Comparison of ENCODE assay signal across 8 cellular contexts in genomic region chr2:148876190-148876588, GRCh38. TPM values are rescaled to one million over a fixed set of nuclear protein-coding genes. Genes with fewer than 3 reads are reported as not detected.
A peak's percentile ranks its signal among the peaks of the same experiment; 100 is the strongest.
DNase-seq lines count a peak whose midpoint lies in the region; ATAC-seq and TF ChIP-seq lines count a peak whose summit lies in the region.

No MANE protein-coding gene starts in this region.

- intact Hi-C loops in right lobe of liver (cut with DNase I): no loop called here

- peak; percentile 14 to 37 for ATAC-seq in activated T-cell treated with anti-CD3 and anti-CD28 coated beads, Interleukin-2, amount 50 U/mL, for 72 hours (replicated peaks in 1 of 2)
- ATAC-seq in right lobe of liver (peak; percentile 10 to 21 (median 14)), GM19455 (IDR thresholded peaks at IDR 0.05; ENCODE audit: unreplicated experiment) (no peak)

- peak overlapping the region; percentile 90 for H3K4me3 Mint-ChIP-seq in activated T-cell treated with anti-CD3 and anti-CD28 coated beads, Interleukin-2, amount 50 U/mL, for 72 hours

- H3K4me1 Mint-ChIP-seq in activated T-cell treated with anti-CD3 and anti-CD28 coated beads, Interleukin-2, amount 50 U/mL, for 72 hours (ENCODE audit: low read depth): peaks cover 18% of the 10 kb centered on the region

- peaks cover 0 to 2% of the 10 kb centered on the region in 2 donors for H3K9me3 Mint-ChIP-seq in activated T-cell treated with anti-CD3 and anti-CD28 coated beads, Interleukin-2, amount 50 U/mL, for 72 hours

- H3K27ac ChIP-seq in right lobe of liver (no peak overlapping the region), temporal lobe (ENCODE audit: low read depth, low read length) (peak overlapping the region; percentile 87)

- H3K27ac Mint-ChIP-seq in activated T-cell treated with anti-CD3 and anti-CD28 coated beads, Interleukin-2, amount 50 U/mL, for 72 hours: no peak overlapping the region

- peaks cover 2 to 4% of the 10 kb centered on the region in 2 donors for H3K36me3 Mint-ChIP-seq in activated T-cell treated with anti-CD3 and anti-CD28 coated beads, Interleukin-2, amount 50 U/mL, for 72 hours (ENCODE audit: insufficient read depth in 2 of 2)

- WGBS in right lobe of liver (ENCODE audit: insufficient coverage, low coverage, low lambda C conversion rate, missing lambda C conversion rate): 2% methylated on average over 14 of the region's 26 CpGs

- no peaks in the 10 kb centered on the region for H3K36me3 ChIP-seq in right lobe of liver

- DNase-seq in stimulated activated CD4-positive, alpha-beta T cell treated with anti-CD3 and anti-CD28 coated beads, Interleukin-12 subunit alpha, Interleukin-12 subunit beta, amount 100 ng/mL, for 4 hours: peak; percentile 8
- no peak for DNase-seq in stimulated activated CD4-positive, alpha-beta T cell treated with anti-CD3 and anti-CD28 coated beads, Interleukin-4, amount 100 ng/mL, for 4 hours
- peak; percentile 28 to 39 for DNase-seq in activated T-cell treated with anti-CD3 and anti-CD28 coated beads, Interleukin-2, amount 50 U/mL, for 72 hours
- DNase-seq in right lobe of liver: peak in 1 of 3 donors; percentile 20
- no peak for DNase-seq in GM03348 (ENCODE audit: low spot score)
- no peak for DNase-seq in SKM-1 treated with dmso at 0.1 percent for 144 hours (lab: John Stamatoyannopoulos, UW; ENCODE audit: unreplicated experiment)

- H3K27me3 Mint-ChIP-seq in activated T-cell treated with anti-CD3 and anti-CD28 coated beads, Interleukin-2, amount 50 U/mL, for 72 hours (ENCODE audit: low read depth): peaks cover 20% of the 10 kb centered on the region

- TF ChIP-seq CTCF in right lobe of liver (IDR thresholded peaks at IDR 0.05): no peak

- peak overlapping the region in 1 of 3 donors; percentile 45 for H3K4me3 ChIP-seq in right lobe of liver

- peaks cover 0 to 14% of the 10 kb centered on the region in 2 donors for H3K27me3 ChIP-seq in right lobe of liver

- no peak for TF ChIP-seq POLR2A in right lobe of liver (IDR thresholded peaks at IDR 0.05)

- peaks cover 0 to 20% (median 7%) of the 10 kb centered on the region in 4 donors for H3K4me1 ChIP-seq in right lobe of liver

- no peaks in the 10 kb centered on the region for H3K9me3 ChIP-seq in right lobe of liver

RNA-seq across cellular contexts. Expression of gene KIF5C, which starts 1.2 kb away (rescaled TPM):
- total RNA-seq in activated T-cell treated with anti-CD3 and anti-CD28 coated beads, Interleukin-2, amount 50 U/mL, for 72 hours: 10 to 100 TPM; 23.9 to 29.1 TPM
- total RNA-seq in right lobe of liver (1 to 10 TPM in 1 of 6 experiments, under 1 TPM in 5; 0.07 to 1.1 (median 0.34) TPM), temporal lobe (366 TPM)

Comparison
In these comparisons a context has a peak if more than half of its experiments do, and no peak if none do; other contexts are left out.
1. DNase-seq: peak in stimulated activated CD4-positive, alpha-beta T cell treated with anti-CD3 and anti-CD28 coated beads, Interleukin-12 subunit alpha, Interleukin-12 subunit beta, amount 100 ng/mL, for 4 hours (single experiment) and activated T-cell treated with anti-CD3 and anti-CD28 coated beads, Interleukin-2, amount 50 U/mL, for 72 hours (2 of 2); none in stimulated activated CD4-positive, alpha-beta T cell treated with anti-CD3 and anti-CD28 coated beads, Interleukin-4, amount 100 ng/mL, for 4 hours (0 of 2), GM03348 (single experiment) and SKM-1 treated with dmso at 0.1 percent for 144 hours (single experiment).
2. RNA of gene KIF5C, which starts 1.2 kb away (total RNA-seq): 366 TPM in temporal lobe (single experiment); 23.9 to 29.1 TPM in activated T-cell treated with anti-CD3 and anti-CD28 coated beads, Interleukin-2, amount 50 U/mL, for 72 hours and 0.07 to 1.1 TPM in right lobe of liver; every median in the first group is over 10 times any median in the second.